In the genomic region with DNA sequence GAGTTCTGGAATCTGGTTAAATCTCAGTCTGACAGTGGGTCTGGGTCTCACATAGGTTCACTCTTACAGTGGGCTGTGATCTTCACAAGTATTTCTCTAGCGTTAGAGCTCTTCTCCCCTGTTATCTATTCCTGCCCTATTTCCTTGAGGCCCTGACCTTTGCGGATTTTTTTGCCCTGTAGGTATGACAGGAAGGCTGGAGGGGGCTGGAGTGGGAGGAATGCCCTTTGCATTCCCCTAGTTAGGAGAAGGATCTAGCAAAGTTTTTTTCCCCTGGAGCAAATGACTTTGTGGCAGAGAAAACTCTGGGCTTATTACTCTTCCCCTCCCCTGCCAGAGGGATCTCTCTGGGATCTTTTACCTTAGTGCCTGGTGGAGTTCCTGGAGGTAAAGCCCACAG, we compare ENCODE assay signal across 19 cellular contexts.
"Had no signal": no experiment of that assay in that cellular context is flagged by ENCODE, and none has a peak within 500 bp of the region (broad histone marks: within the 10 kb centered on the region; RNA-seq: fewer than 3 reads in every experiment).

No MANE protein-coding gene starts in this region.

- H3K36me3 ChIP-seq: lower lobe of right lung had no signal

- H3K4me3 ChIP-seq: body of pancreas, lower lobe of right lung, skin epidermis had no signal

- H3K27ac ChIP-seq: foreskin keratinocyte, lower lobe of right lung had no signal

- ATAC-seq: activated CD8-positive, alpha-beta T cell treated with anti-CD3 and anti-CD28 coated beads, Interleukin-2, amount 10 ng/mL, durations not matched to agents 7 days and 5 days; activated naive CD4-positive, alpha-beta T cell treated with anti-CD3 and anti-CD28 coated beads, Interleukin-2, amount 50 U/mL, for 72 hours; body of pancreas; foreskin keratinocyte; left colon; lower lobe of right lung; naive thymus-derived CD8-positive, alpha-beta T cell; stimulated activated naive CD8-positive, alpha-beta T cell treated with anti-CD3 and anti-CD28 coated beads, Interleukin-15, amount 100 ng/mL, for 72 hours had no signal

- H3K27me3 Mint-ChIP-seq: activated CD4-positive, alpha-beta T cell treated with anti-CD3 and anti-CD28 coated beads, Interleukin-2, amount 10 ng/mL, durations not matched to agents 24 days and 14 days; naive thymus-derived CD8-positive, alpha-beta T cell; stimulated activated naive CD8-positive, alpha-beta T cell treated with anti-CD3 and anti-CD28 coated beads, Interleukin-15, amount 100 ng/mL, for 72 hours had no signal

- H3K4me3 Mint-ChIP-seq: activated CD4-positive, alpha-beta T cell treated with anti-CD3 and anti-CD28 coated beads, Interleukin-2, amount 10 ng/mL, durations not matched to agents 24 days and 14 days; activated CD8-positive, alpha-beta T cell treated with anti-CD3 and anti-CD28 coated beads, Interleukin-2, amount 10 ng/mL, durations not matched to agents 7 days and 5 days; naive thymus-derived CD8-positive, alpha-beta T cell; stimulated activated naive CD8-positive, alpha-beta T cell treated with anti-CD3 and anti-CD28 coated beads, Interleukin-15, amount 100 ng/mL, for 72 hours; T-helper 1 cell treated with Interleukin-12 subunit alpha and Interleukin-12 subunit beta and Interleukin-4 antibody, amounts not matched to agents 30 μg/mL and 1 μg/mL, for 36 hours had no signal

- H3K9me3 ChIP-seq: body of pancreas, lower lobe of right lung had no signal

- H3K27ac Mint-ChIP-seq: activated CD4-positive, alpha-beta T cell treated with anti-CD3 and anti-CD28 coated beads, Interleukin-2, amount 10 ng/mL, durations not matched to agents 24 days and 14 days; activated CD8-positive, alpha-beta T cell treated with anti-CD3 and anti-CD28 coated beads, Interleukin-2, amount 10 ng/mL, durations not matched to agents 7 days and 5 days; activated naive CD4-positive, alpha-beta T cell treated with anti-CD3 and anti-CD28 coated beads, Interleukin-2, amount 50 U/mL, for 72 hours; T-helper 1 cell treated with Interleukin-12 subunit alpha and Interleukin-12 subunit beta and Interleukin-4 antibody, amounts not matched to agents 30 μg/mL and 1 μg/mL, for 36 hours had no signal

- H3K27me3 ChIP-seq: body of pancreas, foreskin keratinocyte had no signal

- DNase-seq: activated CD4-positive, alpha-beta T cell treated with anti-CD3 and anti-CD28 coated beads, Interleukin-2, amount 10 ng/mL, durations not matched to agents 24 days and 14 days; activated CD8-positive, alpha-beta memory T cell treated with anti-CD3 and anti-CD28 coated beads, Interleukin-2, amount 50 U/mL, for 4 hours; activated CD8-positive, alpha-beta T cell treated with anti-CD3 and anti-CD28 coated beads, Interleukin-2, amount 10 ng/mL, durations not matched to agents 7 days and 5 days; activated gamma-delta T cell; activated T-cell treated with anti-CD3 and anti-CD28 coated beads, Interleukin-2, amount 50 U/mL, for 48 hours; amniotic stem cell; cortex of kidney; effector CD4-positive, alpha-beta T cell; foreskin keratinocyte; glutamatergic neuron; left colon; lower lobe of right lung; naive thymus-derived CD8-positive, alpha-beta T cell; occipital lobe; stimulated activated naive CD8-positive, alpha-beta T cell treated with anti-CD3 and anti-CD28 coated beads, Interleukin-15, amount 100 ng/mL, for 72 hours had no signal
